ENCODE assay signal across 8 cellular contexts in the genomic region with DNA sequence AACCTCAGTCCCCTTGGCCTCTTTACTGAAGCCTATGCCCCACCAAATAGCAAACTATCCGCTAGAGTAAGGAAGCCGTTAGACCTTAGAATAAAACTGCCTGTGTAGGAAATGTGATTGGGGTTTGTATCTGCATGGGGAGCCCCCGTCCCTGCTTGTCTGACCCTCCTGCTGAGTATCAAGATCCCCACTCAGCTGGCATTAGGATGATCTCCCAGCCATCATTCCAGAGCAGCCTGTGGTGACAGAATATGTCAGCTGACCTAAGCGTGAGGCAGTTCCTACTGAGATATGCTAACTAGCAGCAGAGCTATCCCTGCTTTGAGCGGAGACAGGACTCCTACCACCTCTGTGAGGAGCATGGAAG. TPM values are rescaled to one million over a fixed set of nuclear protein-coding genes. Genes with fewer than 3 reads are reported as not detected.
DNase-seq lines count a peak whose midpoint lies in the region; ATAC-seq and TF ChIP-seq lines count a peak whose summit lies in the region.

No MANE protein-coding gene starts in this region.

- ATAC-seq in HG02852 (IDR thresholded peaks at IDR 0.05; ENCODE audit: unreplicated experiment), result peak; percentile 15

- POLR2A ChIA-PET in RWPE1 (lab: Yijun Ruan, JAX; ENCODE audit: low non-redundant PET), result interaction anchor here (1.6 kb wide), 1 partner anchor 87 kb away, joined by 17 read pairs; a partner anchor contains a TSS
- POLR2A ChIA-PET in MCF 10A (lab: Yijun Ruan, JAX), result interaction anchor here (0.5 to 2.6 kb wide), 26 partner anchors 9 to 558 kb away, joined by 3 to 27 read pairs (median 4); a partner anchor contains a TSS

- H3K9ac ChIP-seq in rectal smooth muscle tissue (ENCODE audit: low read length), result peak overlapping the region; percentile 99

- H3K27me3 Mint-ChIP-seq in MCF 10A (ENCODE audit: insufficient read depth, unreplicated experiment), result no peaks in the 10 kb centered on the region

- H3K27ac ChIP-seq in RWPE1 (peak overlapping the region; percentile 77), rectal smooth muscle tissue (ENCODE audit: low read depth, low read length) (peak overlapping the region; percentile 82)

- H3K4me1 ChIP-seq in rectal smooth muscle tissue (ENCODE audit: control insufficient read depth, insufficient read depth, low read length), result peaks cover 4% of the 10 kb centered on the region

- H3K4me3 ChIP-seq in iPS-11a (ENCODE audit: low read depth, low read length), result peak overlapping the region; percentile 88
- peak overlapping the region; percentile 86 for H3K4me3 ChIP-seq in rectal smooth muscle tissue (ENCODE audit: low read length)

- peak; percentile 27 for DNase-seq in NCI-H345 (lab: John Stamatoyannopoulos, UW)
- no peak for DNase-seq in NCI-H345 treated with DMSO at 0.1 percent for 48 hours (lab: John Stamatoyannopoulos, UW; ENCODE audit: unreplicated experiment)
- DNase-seq in RWPE1 (ENCODE audit: low spot score), result peak; percentile 31
- peak; percentile 25 for DNase-seq in MCF 10A (ENCODE audit: unreplicated experiment)
- no peak for DNase-seq in retina

- peak overlapping the region; percentile 81 for H3K4me3 Mint-ChIP-seq in MCF 10A (ENCODE audit: unreplicated experiment)

- no peaks in the 10 kb centered on the region for H3K9me3 Mint-ChIP-seq in MCF 10A (ENCODE audit: unreplicated experiment)

- peak overlapping the region; percentile 96 for H3K27ac Mint-ChIP-seq in MCF 10A (ENCODE audit: low read depth, unreplicated experiment)

- no peaks in the 10 kb centered on the region for H3K36me3 Mint-ChIP-seq in MCF 10A (ENCODE audit: insufficient read depth, unreplicated experiment)

- CTCF ChIA-PET in RWPE1 (lab: Yijun Ruan, JAX), result interaction anchor here (0.7 kb wide), 1 partner anchor 229 kb away, joined by 3 read pairs; no protein-coding TSS in a partner anchor
- CTCF ChIA-PET in MCF 10A (lab: Yijun Ruan, JAX), result interaction anchor here (0.5 to 1.7 kb wide), 8 partner anchors 7 to 241 kb away, joined by 3 to 7 read pairs (median 3); a partner anchor contains a TSS

- TF ChIP-seq CTCF in RWPE1 (conservative IDR thresholded peaks at IDR 0.05; ENCODE audit: low read depth), result no peak
- no peak for TF ChIP-seq CTCF in MCF 10A (IDR thresholded peaks at IDR 0.05; ENCODE audit: unreplicated experiment)

- TSS peak; percentile 95 for BruUV-seq in MCF 10A (replicated peaks; lab: Mats Ljungman, UMichigan)

- H3K36me3 ChIP-seq in rectal smooth muscle tissue (ENCODE audit: control insufficient read depth, insufficient read depth, low read length), result no peaks in the 10 kb centered on the region

- intact Hi-C loops in MCF 10A (cut with micrococcal nuclease), result loop anchor here (5.0 kb wide), 1 partner anchor 88 kb away; a partner anchor contains a TSS

- H3K27me3 ChIP-seq in rectal smooth muscle tissue (ENCODE audit: control insufficient read depth, insufficient read depth, low read length), result no peaks in the 10 kb centered on the region

- H3K4me1 Mint-ChIP-seq in MCF 10A (ENCODE audit: insufficient read depth, unreplicated experiment), result peaks cover 41% of the 10 kb centered on the region

RNA-seq across cellular contexts. Expression of a gene that starts 0.6 kb away (rescaled TPM):
- 14.8 and 19.0 TPM in 2 replicates for total RNA-seq in MCF 10A (2022)

RNA-seq across cellular contexts. Expression of a gene that starts 53.1 kb away (rescaled TPM):
- total RNA-seq in MCF 10A (2022), result 0.54 and 0.65 TPM in 2 replicates

RNA-seq across cellular contexts. Expression of a gene that starts 53.2 kb away (rescaled TPM):
- 12.8 and 14.5 TPM in 2 replicates for total RNA-seq in MCF 10A (2022)

RNA-seq across cellular contexts. Expression of a gene that starts 59.0 kb away (rescaled TPM):
- total RNA-seq in MCF 10A (2022), result 3.2 and 4.5 TPM in 2 replicates

RNA-seq across cellular contexts. Expression of a gene that starts 59.7 kb away (rescaled TPM):
- 26.1 and 33.6 TPM in 2 replicates for total RNA-seq in MCF 10A (2022)

Comparison
In these comparisons a context has a peak if more than half of its experiments do, and no peak if none do; other contexts are left out.
1. DNase-seq: peak in NCI-H345 (single experiment), RWPE1 (single experiment) and MCF 10A (single experiment); none in NCI-H345 treated with DMSO at 0.1 percent for 48 hours (single experiment) and retina (single experiment).